ENCODE assay signal across 26 cellular contexts in genomic region chr2:68660658-68661057, GRCh38. TPM values are rescaled to one million over a fixed set of nuclear protein-coding genes. Genes with fewer than 3 reads are reported as not detected.
"Had no signal": no experiment of that assay in that cellular context is flagged by ENCODE, and none has a peak within 500 bp of the region (broad histone marks: within the 10 kb centered on the region; RNA-seq: fewer than 3 reads in every experiment).

No MANE protein-coding gene starts in this region.

- ATAC-seq: gastrocnemius medialis, left colon, right lobe of liver had no signal

- H3K27ac Mint-ChIP-seq: activated B cell treated with CpG ODN at 0.5 μM for 24 hours; activated naive CD8-positive, alpha-beta T cell; activated T-helper 2 cell treated with anti-CD3 and anti-CD28 coated beads, Interferon-gamma antibody, Interleukin-2, Interleukin-4, amounts not matched to agents 10 μg/mL and 5 μg/mL and 100 μg/mL, durations not matched to agents 14 hours and 24 hours and 36 hours; nephron; stimulated activated naive CD8-positive, alpha-beta T cell treated with anti-CD3 and anti-CD28 coated beads, Interleukin-15, Interleukin-2, amounts not matched to agents 100 ng/mL and 50 ng/mL, for 24 hours; T-helper 2 cell treated with Interferon-gamma antibody and Interleukin-4, amounts not matched to agents 5 μg/mL and 100 μg/mL, for 36 hours; type B pancreatic cell had no signal

- H3K36me3 ChIP-seq: breast epithelium, gastrocnemius medialis, neutrophil, right lobe of liver, uterus had no signal

- H3K27me3 ChIP-seq: breast epithelium, gastrocnemius medialis, right lobe of liver, uterus had no signal

- H3K4me3 Mint-ChIP-seq: activated B cell treated with CpG ODN at 0.5 μM for 24 hours; activated naive CD8-positive, alpha-beta T cell; nephron; stimulated activated naive CD8-positive, alpha-beta T cell treated with anti-CD3 and anti-CD28 coated beads, Interleukin-15, Interleukin-2, amounts not matched to agents 100 ng/mL and 50 ng/mL, for 24 hours; T-helper 2 cell treated with Interferon-gamma antibody and Interleukin-4, amounts not matched to agents 5 μg/mL and 100 μg/mL, for 36 hours; type B pancreatic cell had no signal

- H3K4me1 ChIP-seq: breast epithelium, gastrocnemius medialis, right lobe of liver, uterus had no signal

- H3K9me3 Mint-ChIP-seq: activated B cell treated with CpG ODN at 0.5 μM for 24 hours; activated T-helper 2 cell treated with anti-CD3 and anti-CD28 coated beads, Interferon-gamma antibody, Interleukin-2, Interleukin-4, amounts not matched to agents 10 μg/mL and 5 μg/mL and 100 μg/mL, durations not matched to agents 14 hours and 24 hours and 36 hours; nephron; T-helper 2 cell treated with Interferon-gamma antibody and Interleukin-4, amounts not matched to agents 5 μg/mL and 100 μg/mL, for 36 hours; type B pancreatic cell had no signal

- H3K36me3 Mint-ChIP-seq: activated naive CD8-positive, alpha-beta T cell; type B pancreatic cell had no signal

- H3K4me3 ChIP-seq: breast epithelium, gastrocnemius medialis, right lobe of liver, uterus had no signal

- H3K27ac ChIP-seq: breast epithelium, gastrocnemius medialis, neutrophil, right lobe of liver, uterus had no signal

- DNase-seq: activated B cell treated with CpG ODN at 0.5 μM for 24 hours; activated CD4-positive, alpha-beta T cell treated with anti-CD3 and anti-CD28 coated beads, Interleukin-2, amount 50 U/mL, for 4 hours; amygdala; central memory CD4-positive, alpha-beta T cell; effector memory CD4-positive, alpha-beta T cell; gastrocnemius medialis; glutamatergic neuron; islet precursor cell; left colon; mammary epithelial cell; right lobe of liver; stimulated activated CD4-positive, alpha-beta T cell treated with anti-CD3 and anti-CD28 coated beads, Interleukin-2, amount 100 ng/mL, for 48 hours; substantia nigra; T-helper 1 cell; uterus had no signal

- H3K9me3 ChIP-seq: breast epithelium, gastrocnemius medialis, neutrophil, right lobe of liver, uterus had no signal

RNA-seq across cellular contexts. Expression of gene PROKR1, which starts 17.3 kb away (rescaled TPM):
- total RNA-seq: activated T-helper 2 cell treated with anti-CD3 and anti-CD28 coated beads, Interferon-gamma antibody, Interleukin-2, Interleukin-4, amounts not matched to agents 10 μg/mL and 5 μg/mL and 100 μg/mL, durations not matched to agents 14 hours and 24 hours and 36 hours; epithelial cell of proximal tubule; mammary epithelial cell; mucosa of gallbladder; osteocyte; right lobe of liver had no signal
